Comparison of ENCODE assay signal across 12 cellular contexts in genomic region chr10:112383325-112383724, GRCh38. TPM values are rescaled to one million over a fixed set of nuclear protein-coding genes. Genes with fewer than 3 reads are reported as not detected.
DNase-seq lines count a peak whose midpoint lies in the region; ATAC-seq, FAIRE-seq and TF ChIP-seq lines count a peak whose summit lies in the region.
"Had no signal": no experiment of that assay in that cellular context is flagged by ENCODE, and none has a peak within 500 bp of the region (broad histone marks: within the 10 kb centered on the region; RNA-seq: fewer than 3 reads in every experiment).

No MANE protein-coding gene starts in this region.

- peak; percentile 81 to 82 for ATAC-seq in activated T-cell treated with anti-CD3 and anti-CD28 coated beads, Interleukin-2, amount 50 U/mL, for 72 hours (replicated peaks in 1 of 2)
- no peak for ATAC-seq in HG02973 (IDR thresholded peaks at IDR 0.05; ENCODE audit: unreplicated experiment)

- H3K9me2 ChIP-seq in hepatocyte (replicated peaks; ENCODE audit: insufficient read depth) = no peaks in the 10 kb centered on the region

- H3K4me1 ChIP-seq in breast epithelium (no peaks in the 10 kb centered on the region), hepatocyte (ENCODE audit: insufficient read depth) (peaks cover 22% of the 10 kb centered on the region)

- POLR2A ChIA-PET in MCF 10A (lab: Yijun Ruan, JAX) = interaction anchor here (0.6 to 1.1 kb wide), 3 partner anchors 12 to 750 kb away, joined by 3 to 4 read pairs (median 3); no protein-coding TSS in a partner anchor

- H3K9me3 ChIP-seq in breast epithelium (no peaks in the 10 kb centered on the region), hepatocyte (ENCODE audit: low read depth) (no peaks in the 10 kb centered on the region)
- H3K9me3 ChIP-seq: BLaER1 treated with 17β-estradiol and CSF1 and Interleukin-3, amounts not matched to agents 10 nM and 100 nM had no signal

- no peak for TF ChIP-seq POLR2A in breast epithelium (IDR thresholded peaks at IDR 0.05)

- no peak overlapping the region for H2AFZ ChIP-seq in hepatocyte

- no peaks in the 10 kb centered on the region for H3K36me3 ChIP-seq in breast epithelium
- H3K36me3 ChIP-seq in hepatocyte (replicated peaks; ENCODE audit: insufficient read depth, low read depth) = no peaks in the 10 kb centered on the region

- H3K4me3 ChIP-seq in breast epithelium (no peak overlapping the region), hepatocyte (no peak overlapping the region)
- H3K4me3 ChIP-seq: BLaER1 treated with 17β-estradiol and CSF1 and Interleukin-3, amounts not matched to agents 10 nM and 100 nM had no signal

- WGBS in hepatocyte (ENCODE audit: low lambda C conversion rate, missing lambda C conversion rate) = 20% methylated on average over 3 of the region's 3 CpGs

- no peak for FAIRE-seq in urothelium cell line (lab: Jason Lieb, UNC)

- no peaks in the 10 kb centered on the region for H3K27me3 ChIP-seq in breast epithelium
- H3K27me3 ChIP-seq in hepatocyte = no peaks in the 10 kb centered on the region
- H3K27me3 ChIP-seq: BLaER1 treated with 17β-estradiol and CSF1 and Interleukin-3, amounts not matched to agents 10 nM and 100 nM had no signal

- CTCF ChIA-PET in MCF 10A (lab: Yijun Ruan, JAX) = interaction anchor here (1.0 to 1.5 kb wide), 4 partner anchors 8 to 246 kb away, joined by 3 to 5 read pairs (median 3); no protein-coding TSS in a partner anchor

- H3K4me3 Mint-ChIP-seq in MCF 10A (ENCODE audit: unreplicated experiment) = no peak overlapping the region
- H3K4me3 Mint-ChIP-seq in activated T-cell treated with anti-CD3 and anti-CD28 coated beads, Interleukin-2, amount 50 U/mL, for 72 hours = peak overlapping the region; percentile 1 to 31
- H3K4me3 Mint-ChIP-seq: activated B cell treated with CpG ODN at 0.5 μM for 24 hours had no signal

- no peaks in the 10 kb centered on the region for H4K20me1 ChIP-seq in hepatocyte (ENCODE audit: insufficient read depth, poor library complexity, severe bottlenecking)

- no TSS peak for BruUV-seq in MCF 10A (replicated peaks; lab: Mats Ljungman, UMichigan)

- H3K79me2 ChIP-seq in hepatocyte = no peaks in the 10 kb centered on the region

- H3K4me2 ChIP-seq in hepatocyte = peak overlapping the region; percentile 52
- H3K4me2 ChIP-seq: BLaER1 treated with 17β-estradiol and CSF1 and Interleukin-3, amounts not matched to agents 10 nM and 100 nM had no signal

- no peaks in the 10 kb centered on the region for H3K9me3 Mint-ChIP-seq in MCF 10A (ENCODE audit: unreplicated experiment)
- H3K9me3 Mint-ChIP-seq in activated T-cell treated with anti-CD3 and anti-CD28 coated beads, Interleukin-2, amount 50 U/mL, for 72 hours = no peaks in the 10 kb centered on the region
- H3K9me3 Mint-ChIP-seq: activated B cell treated with CpG ODN at 0.5 μM for 24 hours had no signal

- intact Hi-C loops in MCF 10A (cut with micrococcal nuclease) (no loop called here), breast epithelium (cut with DNase I; ENCODE audit: low total_unique reads) (no loop called here)

- no peak overlapping the region for H3K27ac ChIP-seq in breast epithelium
- peak overlapping the region; percentile 91 for H3K27ac ChIP-seq in hepatocyte
- no peak overlapping the region for H3K27ac ChIP-seq in caudate nucleus (ENCODE audit: low read depth, low read length)
- H3K27ac ChIP-seq: BLaER1 treated with 17β-estradiol and CSF1 and Interleukin-3, amounts not matched to agents 10 nM and 100 nM had no signal

- peaks cover 11% of the 10 kb centered on the region for H3K4me1 Mint-ChIP-seq in MCF 10A (ENCODE audit: insufficient read depth, unreplicated experiment)
- peaks cover 92% of the 10 kb centered on the region for H3K4me1 Mint-ChIP-seq in activated T-cell treated with anti-CD3 and anti-CD28 coated beads, Interleukin-2, amount 50 U/mL, for 72 hours (ENCODE audit: low read depth)

- H3K27me3 Mint-ChIP-seq in MCF 10A (ENCODE audit: insufficient read depth, unreplicated experiment) = no peaks in the 10 kb centered on the region
- H3K27me3 Mint-ChIP-seq in activated T-cell treated with anti-CD3 and anti-CD28 coated beads, Interleukin-2, amount 50 U/mL, for 72 hours (ENCODE audit: low read depth) = no peaks in the 10 kb centered on the region
- H3K27me3 Mint-ChIP-seq: activated B cell treated with CpG ODN at 0.5 μM for 24 hours had no signal

- H3K36me3 Mint-ChIP-seq in MCF 10A (ENCODE audit: insufficient read depth, unreplicated experiment) = no peaks in the 10 kb centered on the region
- peaks cover 7% of the 10 kb centered on the region in 2 donors for H3K36me3 Mint-ChIP-seq in activated T-cell treated with anti-CD3 and anti-CD28 coated beads, Interleukin-2, amount 50 U/mL, for 72 hours (ENCODE audit: insufficient read depth in 2 of 2)

- peak; percentile 42 for DNase-seq in MCF 10A (ENCODE audit: unreplicated experiment)
- DNase-seq in breast epithelium (ENCODE audit: low spot score in 2 of 2) = no peak
- peak; percentile 21 to 38 for DNase-seq in activated T-cell treated with anti-CD3 and anti-CD28 coated beads, Interleukin-2, amount 50 U/mL, for 72 hours
- peak; percentile 86 for DNase-seq in hepatocyte (ENCODE audit: low spot score)
- peak; percentile 42 for DNase-seq in urothelium cell line (ENCODE audit: low spot score)
- no peak for DNase-seq in caudate nucleus (lab: John Stamatoyannopoulos, UW)
- DNase-seq in NCI-H345 (lab: John Stamatoyannopoulos, UW) = no peak
- DNase-seq: activated B cell treated with CpG ODN at 0.5 μM for 24 hours, midbrain, NCI-H2171 treated with DMSO at 0.1 percent for 48 hours had no signal

- TF ChIP-seq CTCF in MCF 10A (IDR thresholded peaks at IDR 0.05; ENCODE audit: unreplicated experiment) (no peak), breast epithelium (IDR thresholded peaks at IDR 0.05) (no peak), hepatocyte (IDR thresholded peaks at IDR 0.05; ENCODE audit: poor library complexity) (no peak)

- H3K27ac Mint-ChIP-seq in MCF 10A (ENCODE audit: low read depth, unreplicated experiment) = no peak overlapping the region
- H3K27ac Mint-ChIP-seq in activated T-cell treated with anti-CD3 and anti-CD28 coated beads, Interleukin-2, amount 50 U/mL, for 72 hours = peak overlapping the region; percentile 13
- H3K27ac Mint-ChIP-seq: activated B cell treated with CpG ODN at 0.5 μM for 24 hours had no signal

RNA-seq across cellular contexts. Expression of gene ACSL5, which starts 9.4 kb away (rescaled TPM):
- total RNA-seq in MCF 10A (2022) = 0.12 and 0.68 TPM in 2 replicates
- 10 to 100 TPM; 13.3 to 31.8 (median 15.8) TPM for total RNA-seq in breast epithelium
- total RNA-seq in activated T-cell treated with anti-CD3 and anti-CD28 coated beads, Interleukin-2, amount 50 U/mL, for 72 hours = 10 to 100 TPM; 49.5 to 54.5 TPM
- 40.2 and 43.1 TPM in 2 replicates for total RNA-seq in hepatocyte
- 22.2 and 22.7 TPM in 2 replicates for polyA plus RNA-seq in hepatocyte

Comparison
In these comparisons a context has a peak if more than half of its experiments do, and no peak if none do; other contexts are left out.
1. DNase-seq: peak in MCF 10A (single experiment), activated T-cell treated with anti-CD3 and anti-CD28 coated beads, Interleukin-2, amount 50 U/mL, for 72 hours (2 of 2), hepatocyte (single experiment) and urothelium cell line (single experiment); none in breast epithelium (0 of 2), caudate nucleus (0 of 61) and NCI-H345 (single experiment).